ENCODE assay signal across 8 cellular contexts in the genomic region with DNA sequence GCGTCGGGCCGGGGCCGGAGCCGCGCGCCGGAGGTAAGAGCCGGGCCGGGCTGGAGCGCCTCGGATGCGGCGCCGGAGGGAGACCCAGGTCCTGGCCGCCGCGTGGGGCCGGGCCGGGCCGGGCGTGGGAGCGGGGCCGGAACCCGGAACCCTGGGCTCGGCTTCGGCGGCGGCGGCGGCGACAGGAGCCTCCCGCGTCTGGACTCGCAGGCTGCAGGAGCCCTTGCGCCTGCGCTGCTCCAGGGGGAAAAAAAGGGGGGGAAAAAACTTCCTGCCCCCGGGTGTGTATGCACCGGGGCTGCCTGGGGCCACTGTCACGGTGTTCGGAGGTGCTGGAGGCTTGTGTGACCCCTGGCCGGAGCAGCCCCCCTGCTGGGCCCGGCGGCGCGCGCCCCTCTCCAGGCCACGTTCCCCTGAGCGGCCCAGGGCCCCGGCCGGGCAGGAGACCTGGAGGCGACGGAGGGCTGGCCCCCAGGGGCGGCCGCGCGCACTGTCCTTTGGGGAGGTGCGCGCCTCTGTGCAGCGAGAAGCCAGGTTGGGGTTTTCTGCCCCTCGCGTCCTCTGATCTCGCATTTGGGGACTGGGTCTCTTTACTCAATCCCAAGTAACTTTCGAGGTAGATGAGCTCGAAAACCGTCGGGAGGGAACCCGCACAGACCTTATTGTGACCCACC. TPM values are rescaled to one million over a fixed set of nuclear protein-coding genes. Genes with fewer than 3 reads are reported as not detected.
DNase-seq lines count a peak whose midpoint lies in the region; ATAC-seq and TF ChIP-seq lines count a peak whose summit lies in the region.

No MANE protein-coding gene starts in this region.

- no peaks in the 10 kb centered on the region for H3K9me3 Mint-ChIP-seq in MCF 10A (ENCODE audit: unreplicated experiment)

- no peak overlapping the region for H2AFZ ChIP-seq in Karpas-422 (ENCODE audit: low read length)

- no peaks in the 10 kb centered on the region for H3K79me2 ChIP-seq in Karpas-422 (ENCODE audit: low read length)

- no TSS peak for BruUV-seq in MCF 10A (replicated peaks; lab: Mats Ljungman, UMichigan)

- DNase-seq in NCI-H748 (lab: John Stamatoyannopoulos, UW; ENCODE audit: unreplicated experiment) (peak; percentile 58), NCI-H748 treated with DMSO at 0.1 percent for 48 hours (lab: John Stamatoyannopoulos, UW) (no peak), Karpas-422 (no peak), MCF 10A (ENCODE audit: unreplicated experiment) (no peak), left lobe of liver (ENCODE audit: low spot score) (no peak)

- POLR2A ChIA-PET in MCF 10A (lab: Yijun Ruan, JAX): interaction anchor here (0.7 to 1.8 kb wide), 5 partner anchors 19 to 419 kb away, joined by 3 to 10 read pairs (median 5); no protein-coding TSS in a partner anchor

- peaks cover 27% of the 10 kb centered on the region for H3K4me1 Mint-ChIP-seq in MCF 10A (ENCODE audit: insufficient read depth, unreplicated experiment)

- H3K27ac Mint-ChIP-seq in MCF 10A (ENCODE audit: low read depth, unreplicated experiment): peak overlapping the region; percentile 57

- CTCF ChIA-PET in MCF 10A (lab: Yijun Ruan, JAX): interaction anchor here (0.5 to 1.6 kb wide), 6 partner anchors 10 to 1216 kb away, joined by 3 to 5 read pairs (median 4); no protein-coding TSS in a partner anchor

- H3K36me3 ChIP-seq in Karpas-422 (ENCODE audit: insufficient read depth, low read length) (no peaks in the 10 kb centered on the region), thymus (ENCODE audit: control insufficient read depth, insufficient read depth) (no peaks in the 10 kb centered on the region)

- H3K27me3 ChIP-seq in Karpas-422 (ENCODE audit: low read length) (no peaks in the 10 kb centered on the region), thymus (ENCODE audit: control insufficient read depth, insufficient read depth) (peaks cover 79% of the 10 kb centered on the region)

- peak overlapping the region; percentile 62 for H3K4me2 ChIP-seq in Karpas-422 (ENCODE audit: low read depth, low read length, poor library complexity, severe bottlenecking)

- peak overlapping the region; percentile 52 for H3K9ac ChIP-seq in Karpas-422 (ENCODE audit: low read length)

- H3K27me3 Mint-ChIP-seq in MCF 10A (ENCODE audit: insufficient read depth, unreplicated experiment): no peaks in the 10 kb centered on the region

- H3K4me1 ChIP-seq in Karpas-422 (ENCODE audit: low read length): peaks cover 39% of the 10 kb centered on the region
- peaks cover 11% of the 10 kb centered on the region for H3K4me1 ChIP-seq in thymus (ENCODE audit: control insufficient read depth, insufficient read depth, low read length)

- H3K9me2 ChIP-seq in Karpas-422 (replicated peaks; ENCODE audit: insufficient read depth, low read length): no peaks in the 10 kb centered on the region

- intact Hi-C loops in MCF 10A (cut with micrococcal nuclease): loop anchor here (2.0 to 10.0 kb wide), 4 partner anchors 27 to 379 kb away; no protein-coding TSS in a partner anchor

- TF ChIP-seq CTCF in MCF 10A (IDR thresholded peaks at IDR 0.05; ENCODE audit: unreplicated experiment): no peak

- peak; percentile 19 for ATAC-seq in GM21825 (IDR thresholded peaks at IDR 0.05; ENCODE audit: unreplicated experiment)
- peak; percentile 17 for ATAC-seq in left lobe of liver
- ATAC-seq in GM21367 (IDR thresholded peaks at IDR 0.05; ENCODE audit: unreplicated experiment): no peak

- peaks cover 9% of the 10 kb centered on the region; the same call in 1 of the 2 replicates for H4K20me1 ChIP-seq in Karpas-422 (ENCODE audit: insufficient read depth, low read depth, low read length)

- H3K4me3 ChIP-seq in Karpas-422 (ENCODE audit: low read length) (peak overlapping the region; percentile 66), thymus (ENCODE audit: low read length) (peak overlapping the region; percentile 62)

- H3K27ac ChIP-seq in Karpas-422 (ENCODE audit: low read length) (no peak overlapping the region), thymus (ENCODE audit: low read depth) (peak overlapping the region; percentile 18)

- H3K9me3 ChIP-seq in Karpas-422 (ENCODE audit: low read length) (no peaks in the 10 kb centered on the region), thymus (ENCODE audit: control insufficient read depth) (no peaks in the 10 kb centered on the region)

- H3K36me3 Mint-ChIP-seq in MCF 10A (ENCODE audit: insufficient read depth, unreplicated experiment): no peaks in the 10 kb centered on the region

- H3K4me3 Mint-ChIP-seq in MCF 10A (ENCODE audit: unreplicated experiment): peak overlapping the region; percentile 84

- WGBS in thymus: 2% methylated on average over 68 of the region's 68 CpGs

RNA-seq across cellular contexts. Expression of gene KLHL29, which starts 0.9 kb away (rescaled TPM):
- 3.2 and 3.8 TPM in 2 replicates for total RNA-seq in Karpas-422 (2014; rRNA removed; shearing (Covaris generic); ENCODE audit: low replicate concordance)
- total RNA-seq in MCF 10A (2022): 36.3 and 43.1 TPM in 2 replicates
- 2.3 TPM for total RNA-seq in left lobe of liver
- polyA plus RNA-seq in thymus: 2.9 TPM
